17 cellular contexts compared by ENCODE assay signal in the genomic region with DNA sequence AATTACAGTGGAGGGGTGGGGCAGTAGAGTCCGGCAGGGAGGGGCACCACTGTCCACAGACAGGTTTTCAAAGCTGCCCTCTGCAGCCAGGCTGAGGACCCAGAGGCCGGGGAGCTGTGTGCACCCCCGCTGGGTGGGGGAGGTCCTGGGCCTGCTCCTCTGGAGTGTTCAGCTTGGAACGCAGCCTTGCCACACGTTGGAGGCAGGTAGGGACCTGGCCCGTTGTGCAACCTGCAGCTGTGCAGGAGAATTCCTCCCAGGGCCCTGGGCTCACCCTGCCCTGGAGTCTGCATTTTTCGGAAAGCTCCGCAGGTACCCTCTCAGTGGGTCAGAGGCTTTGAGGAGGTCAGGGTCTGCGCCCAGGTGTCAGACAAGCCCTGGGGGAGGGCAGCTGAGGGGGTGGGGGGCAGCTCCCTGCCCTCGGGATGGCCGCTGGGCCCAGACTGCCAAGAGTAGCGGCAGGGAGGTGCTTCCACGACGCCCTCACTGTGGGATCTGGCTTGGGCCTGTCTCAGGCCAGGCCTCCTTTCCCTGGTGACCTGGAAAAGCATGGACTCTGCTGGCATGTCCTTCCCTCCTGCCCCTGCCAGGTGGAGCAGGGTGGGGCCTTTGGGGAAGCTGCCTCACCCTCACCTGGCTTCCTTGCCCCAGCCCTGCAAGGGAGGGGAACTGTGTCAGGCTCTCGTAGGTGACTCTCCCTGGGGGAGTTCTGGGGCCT. TPM values are rescaled to one million over a fixed set of nuclear protein-coding genes. Genes with fewer than 3 reads are reported as not detected.
DNase-seq lines count a peak whose midpoint lies in the region; ATAC-seq, FAIRE-seq and TF ChIP-seq lines count a peak whose summit lies in the region.
"Had no signal": no experiment of that assay in that cellular context is flagged by ENCODE, and none has a peak within 500 bp of the region (broad histone marks: within the 10 kb centered on the region; RNA-seq: fewer than 3 reads in every experiment).

No MANE protein-coding gene starts in this region.

- H3K4me1 ChIP-seq in NT2/D1 (ENCODE audit: insufficient read depth, insufficient read length) (peaks cover 47% of the 10 kb centered on the region), H1 (replicated peaks in 1 of 4; ENCODE audit: control insufficient read depth in 3 of 4, insufficient read depth in 4 of 4, low read length in 3 of 4) (peaks cover 0 to 3% (median 0%) of the 10 kb centered on the region in 4 experiments; a peak in 2 of 7 replicates), lung (ENCODE audit: control insufficient read depth in 2 of 2, insufficient read depth in 2 of 2, low read length in 2 of 2) (peaks cover 29 to 66% of the 10 kb centered on the region in 2 donors), upper lobe of left lung (peaks cover 59 to 86% (median 71%) of the 10 kb centered on the region in 4 donors)
- no peaks in the 10 kb centered on the region for H3K4me1 ChIP-seq in effector memory CD4-positive, alpha-beta T cell (ENCODE audit: control insufficient read depth, insufficient read depth, low read length, poor library complexity, severe bottlenecking)

- H3K4me2 ChIP-seq in H1 (ENCODE audit: insufficient read depth in 1 of 2, low read depth in 2 of 2, low read length in 2 of 2), result no peak overlapping the region

- no peak overlapping the region for H2BK120ac ChIP-seq in H1 (replicated peaks; ENCODE audit: low read depth, low read length)

- peak overlapping the region; percentile 79; the same call in 1 of the 2 replicates for H4K8ac ChIP-seq in H1 (ENCODE audit: extremely low read depth, insufficient read depth, low read length)

- H2AFZ ChIP-seq in H1 (ENCODE audit: low read length), result no peak overlapping the region

- H3K79me1 ChIP-seq in H1 (ENCODE audit: low read depth, low read length), result peaks cover 32% of the 10 kb centered on the region

- no peak overlapping the region for H3K14ac ChIP-seq in H1 (ENCODE audit: insufficient read length)

- POLR2A ChIA-PET in H1 (lab: Charles Lee; ENCODE audit: partially characterized antibody), result interaction anchor here (0.7 to 1.5 kb wide), 2 partner anchors 29 to 184 kb away, joined by 3 to 5 read pairs; no protein-coding TSS in a partner anchor

- intact Hi-C loops in cardiac septum (cut with DNase I), result no loop called here

- TF ChIP-seq EP300 in H1 (IDR thresholded peaks at IDR 0.05; ENCODE audit: borderline replicate concordance in 1 of 2, low read depth in 2 of 2, low read length in 2 of 2) (no peak), upper lobe of left lung (IDR thresholded peaks at IDR 0.05) (no peak)

- H3K27me3 ChIP-seq in NT2/D1 (ENCODE audit: insufficient read depth, insufficient read length), result no peaks in the 10 kb centered on the region
- H3K27me3 ChIP-seq in H1 (replicated peaks in 1 of 4; ENCODE audit: control insufficient read depth in 3 of 4, extremely low read depth in 1 of 4, insufficient read depth in 3 of 4, low read length in 3 of 4), result no peaks in the 10 kb centered on the region
- H3K27me3 ChIP-seq in lung (ENCODE audit: control insufficient read depth, insufficient read depth), result no peaks in the 10 kb centered on the region
- H3K27me3 ChIP-seq in upper lobe of left lung, result no peaks in the 10 kb centered on the region
- H3K27me3 ChIP-seq in effector memory CD4-positive, alpha-beta T cell (replicated peaks; ENCODE audit: control insufficient read depth, insufficient read depth, low read length, poor library complexity, severe bottlenecking), result no peaks in the 10 kb centered on the region
- H3K27me3 ChIP-seq: sigmoid colon had no signal

- peaks cover 14 to 53% of the 10 kb centered on the region in 2 experiments for H4K20me1 ChIP-seq in H1 (replicated peaks in 1 of 2; ENCODE audit: control insufficient read depth in 1 of 2, insufficient read depth in 2 of 2, low read length in 2 of 2)

- FAIRE-seq in H1 (lab: Jason Lieb, UNC), result no peak
- FAIRE-seq: RCC 7860 had no signal

- CTCF ChIA-PET in H1 (lab: Charles Lee; ENCODE audit: partially characterized antibody), result interaction anchor here (0.8 to 3.1 kb wide), 7 partner anchors 9 to 185 kb away, joined by 3 to 15 read pairs (median 4); no protein-coding TSS in a partner anchor

- no peak overlapping the region for H4K91ac ChIP-seq in H1 (replicated peaks; ENCODE audit: insufficient read length, low read length)

- H3K23me2 ChIP-seq in H1 (ENCODE audit: low read depth, low read length), result no peaks in the 10 kb centered on the region

- H3K36me3 ChIP-seq in NT2/D1 (ENCODE audit: insufficient read depth, insufficient read length, low read length) (no peaks in the 10 kb centered on the region), H1 (ENCODE audit: control insufficient read depth in 2 of 4, insufficient read depth in 4 of 4, low read length in 3 of 4) (no peaks in the 10 kb centered on the region), lung (ENCODE audit: control insufficient read depth in 2 of 2, insufficient read depth in 2 of 2, low read length in 2 of 2) (peaks cover 0 to 2% of the 10 kb centered on the region in 2 donors), upper lobe of left lung (no peaks in the 10 kb centered on the region)
- no peaks in the 10 kb centered on the region for H3K36me3 ChIP-seq in effector memory CD4-positive, alpha-beta T cell (ENCODE audit: control insufficient read depth, insufficient read depth, low read length)
- H3K36me3 ChIP-seq: sigmoid colon had no signal

- H3K9me3 ChIP-seq in NT2/D1 (ENCODE audit: insufficient read depth, low read length) (no peaks in the 10 kb centered on the region), H1 (ENCODE audit: insufficient read depth in 2 of 2, low read depth in 1 of 2, low read length in 1 of 2) (no peaks in the 10 kb centered on the region), lung (ENCODE audit: control insufficient read depth in 2 of 2, insufficient read depth in 1 of 2, low read length in 1 of 2) (no peaks in the 10 kb centered on the region), upper lobe of left lung (no peaks in the 10 kb centered on the region)
- no peaks in the 10 kb centered on the region for H3K9me3 ChIP-seq in effector memory CD4-positive, alpha-beta T cell (ENCODE audit: control insufficient read depth, low read length)
- H3K9me3 ChIP-seq: sigmoid colon had no signal

- peak overlapping the region; percentile 53 for H3K9ac ChIP-seq in NT2/D1 (ENCODE audit: insufficient read length, low read depth)
- H3K9ac ChIP-seq in H1 (replicated peaks in 1 of 4; ENCODE audit: extremely low read depth in 1 of 4, low read depth in 3 of 4, low read length in 3 of 4), result no peak overlapping the region; a peak in 1 of 7 replicates

- no peak overlapping the region; the same call in 1 of the 2 replicates for H2BK5ac ChIP-seq in H1 (ENCODE audit: low read depth, low read length)

- ATAC-seq in lung (ENCODE audit: insufficient read depth, low FRiP score) (no peak), upper lobe of left lung (ENCODE audit: low FRiP score in 2 of 2) (peak in 1 of 2 donors; percentile 52)
- ATAC-seq: activated CD8-positive, alpha-beta T cell treated with anti-CD3 and anti-CD28 coated beads for 36 hours had no signal

- H3K4me3 ChIP-seq in NT2/D1 (ENCODE audit: insufficient read length, low read depth) (no peak overlapping the region), H1 (ENCODE audit: extremely low read depth in 1 of 4, insufficient read depth in 2 of 4, low read depth in 3 of 4, low read length in 4 of 4) (no peak overlapping the region), lung (no peak overlapping the region), upper lobe of left lung (no peak overlapping the region)
- no peak overlapping the region for H3K4me3 ChIP-seq in effector memory CD4-positive, alpha-beta T cell (ENCODE audit: insufficient read depth, low read depth, low read length, poor library complexity, severe bottlenecking)
- H3K4me3 ChIP-seq: sigmoid colon had no signal

- H3K18ac ChIP-seq in H1 (ENCODE audit: extremely low read depth, low read length), result no peak overlapping the region

- no peak overlapping the region for H2BK12ac ChIP-seq in H1 (ENCODE audit: low read depth, low read length)

- H2BK20ac ChIP-seq in H1 (ENCODE audit: low read length), result no peak overlapping the region

- H3K79me2 ChIP-seq in H1 (ENCODE audit: control insufficient read depth in 1 of 2, insufficient read depth in 2 of 2, low read length in 2 of 2), result peaks cover 0 to 42% of the 10 kb centered on the region in 2 experiments; a peak in 1 of 4 replicates

- no peak overlapping the region for H3K27ac ChIP-seq in H1 (ENCODE audit: low read depth, low read length)
- peak overlapping the region in 1 of 2 donors; percentile 79 for H3K27ac ChIP-seq in lung (ENCODE audit: low read depth in 1 of 2, low read length in 1 of 2)
- H3K27ac ChIP-seq in upper lobe of left lung, result peak overlapping the region; percentile 23 to 78 (median 74)
- H3K27ac ChIP-seq in effector memory CD4-positive, alpha-beta T cell (ENCODE audit: insufficient read depth, low read length, poor library complexity, severe bottlenecking), result no peak overlapping the region
- H3K27ac ChIP-seq: sigmoid colon had no signal

- TF ChIP-seq CTCF in H1 (IDR thresholded peaks at IDR 0.05; ENCODE audit: control extremely low read depth in 1 of 3, insufficient read depth in 1 of 3, low read depth in 1 of 3, low read length in 3 of 3) (no peak), lung (IDR thresholded peaks at IDR 0.05; ENCODE audit: control extremely low read depth, extremely low read depth) (no peak), upper lobe of left lung (IDR thresholded peaks at IDR 0.05) (no peak)

- no peak overlapping the region for H3K23ac ChIP-seq in H1 (ENCODE audit: insufficient read length)

- no peak overlapping the region for H2AK5ac ChIP-seq in H1 (ENCODE audit: low read depth, low read length)

- TF ChIP-seq POLR2A in H1 (IDR thresholded peaks at IDR 0.05; ENCODE audit: control extremely low read depth in 1 of 2, low read depth in 2 of 2, low read length in 2 of 2) (no peak), upper lobe of left lung (IDR thresholded peaks at IDR 0.05) (no peak)

- WGBS in H1 (ENCODE audit: extremely low coverage in 1 of 2, insufficient coverage in 1 of 2, insufficient read length in 1 of 2, insufficient replicate concordance in 2 of 2, low coverage in 1 of 2, low lambda C conversion rate in 2 of 2, missing lambda C conversion rate in 1 of 2), 2 experiments, result 93% methylated on average over 3 of the region's 15 CpGs; no CpG with 5 or more reads in 1 of the 2 experiments
- 63 to 80% methylated on average over 12 to 15 of the region's 15 CpGs for WGBS in lung, 2 donors
- WGBS in upper lobe of left lung, 2 donors, result 67 to 78% methylated on average over 5 to 14 of the region's 15 CpGs

- no peak overlapping the region for H2BK15ac ChIP-seq in H1 (ENCODE audit: low read length)

- no peak overlapping the region for H3K4ac ChIP-seq in H1 (replicated peaks; ENCODE audit: insufficient read length, low read depth, low read length)

- no peak overlapping the region for H3K56ac ChIP-seq in H1 (replicated peaks; ENCODE audit: insufficient read length, low read depth, low read length)

- no peak for DNase-seq in NT2/D1 (ENCODE audit: low read depth, low spot score)
- no peak for DNase-seq in H1 (ENCODE audit: low read depth in 1 of 2, low spot score in 2 of 2)
- peak; percentile 74 for DNase-seq in lung (ENCODE audit: low spot score)
- peak in 1 of 2 donors; percentile 91 for DNase-seq in upper lobe of left lung
- DNase-seq in SIG-M5 treated with dmso at 0.1 percent for 504 hours (lab: John Stamatoyannopoulos, UW; ENCODE audit: unreplicated experiment), result no peak
- no peak for DNase-seq in ecto neural progenitor cell (ENCODE audit: low spot score)
- no peak for DNase-seq in effector memory CD4-positive, alpha-beta T cell
- no peak for DNase-seq in cardiac septum (ENCODE audit: low spot score)
- DNase-seq: activated CD8-positive, alpha-beta T cell treated with anti-CD3 and anti-CD28 coated beads for 36 hours; DMS 273 treated with DMSO at 0.1 percent for 48 hours; GF-D8; H9; immature natural killer cell; NCI-H2029; NCI-H748 treated with DMSO at 0.1 percent for 48 hours; sigmoid colon had no signal

- no peak for TF ChIP-seq RAD21 in H1 (IDR thresholded peaks at IDR 0.05 in 1 of 2, conservative IDR thresholded peaks at IDR 0.05 in 1 of 2; ENCODE audit: low read depth in 2 of 2, low read length in 2 of 2)

- H4K5ac ChIP-seq in H1 (ENCODE audit: insufficient read length, low read depth, low read length), result no peak overlapping the region

RNA-seq across cellular contexts. Expression of gene RXRA, which starts 29.5 kb away (rescaled TPM):
- total RNA-seq in H1 (2021; fragmentation: NEBNext Ultra II Directional; extraction: Animal tissue kit (Norgen Biotek cat#: 25700)), result 28.1 and 29.4 TPM in 2 replicates
- polyA plus RNA-seq in H1 (2011; rRNA removed) (9.8 and 21.0 TPM in 2 replicates), lung (10 to 100 TPM; 45.5 to 58.9 TPM)
- 14.3 TPM for polyA plus RNA-seq in H1 (2011; cell fraction: cytosol; rRNA removed)
- 27.1 TPM for polyA plus RNA-seq in H1 (2011; cell fraction: nucleus; rRNA removed)
- 14.2 to 23.4 TPM (median 21.5 TPM) in 4 replicates for polyA plus RNA-seq in H1 (2012, experiment 1 of 2)
- 17.1 TPM for polyA plus RNA-seq in H1 (2012, experiment 2 of 2)
- 14.4 TPM for polyA plus RNA-seq in H1 (2013, experiment 1 of 2)
- polyA plus RNA-seq in H1 (2013, experiment 2 of 2), result 14.7 TPM
- 9.7 and 12.2 TPM in 2 replicates for polyA minus RNA-seq in H1 (2011; rRNA and poly(A)+ RNA removed)
- 14.5 TPM for polyA minus RNA-seq in H1 (2011; cell fraction: cytosol; rRNA and poly(A)+ RNA removed)
- 13.4 TPM for polyA minus RNA-seq in H1 (2011; cell fraction: nucleus; rRNA and poly(A)+ RNA removed)
- total RNA-seq in lung (10 to 100 TPM; 24.2 to 85.2 TPM), upper lobe of left lung (10 to 100 TPM; 43.8 to 92.7 (median 74.1) TPM), cardiac septum (42.6 TPM)

Comparison
In these comparisons a context has a peak if more than half of its experiments do, and no peak if none do; other contexts are left out.
1. H3K27ac ChIP-seq: peak in upper lobe of left lung (4 of 4); none in H1 (single experiment) and effector memory CD4-positive, alpha-beta T cell (single experiment).